9 cellular contexts compared by ENCODE assay signal in genomic region chr2:215982465-215982875, GRCh38. TPM values are rescaled to one million over a fixed set of nuclear protein-coding genes. Genes with fewer than 3 reads are reported as not detected.
DNase-seq lines count a peak whose midpoint lies in the region; ATAC-seq, FAIRE-seq and TF ChIP-seq lines count a peak whose summit lies in the region.
"Had no signal": no experiment of that assay in that cellular context is flagged by ENCODE, and none has a peak within 500 bp of the region (broad histone marks: within the 10 kb centered on the region; RNA-seq: fewer than 3 reads in every experiment).

No MANE protein-coding gene starts in this region.

- H3K9me3 ChIP-seq in small intestine (ENCODE audit: control insufficient read depth, low read depth) (no peaks in the 10 kb centered on the region), ovary (no peaks in the 10 kb centered on the region)

- intact Hi-C loops in ovary (cut with DNase I), result no loop called here

- no peak for TF ChIP-seq CTCF in ovary (IDR thresholded peaks at IDR 0.05)

- no peak overlapping the region for H3K4me3 Mint-ChIP-seq in activated T-cell treated with anti-CD3 and anti-CD28 coated beads, Interleukin-2, amount 50 U/mL, for 24 hours

- no peaks in the 10 kb centered on the region for H3K27me3 Mint-ChIP-seq in activated T-cell treated with anti-CD3 and anti-CD28 coated beads, Interleukin-2, amount 50 U/mL, for 24 hours

- H3K4me1 ChIP-seq in small intestine (ENCODE audit: control insufficient read depth in 2 of 2, insufficient read depth in 1 of 2, low read depth in 1 of 2, low read length in 1 of 2) (no peaks in the 10 kb centered on the region), ovary (ENCODE audit: insufficient read depth) (no peaks in the 10 kb centered on the region)

- H3K4me3 ChIP-seq in small intestine (ENCODE audit: low read depth in 1 of 2, low read length in 2 of 2) (no peak overlapping the region), ovary (no peak overlapping the region)

- peaks cover 44% of the 10 kb centered on the region for H3K4me1 Mint-ChIP-seq in activated T-cell treated with anti-CD3 and anti-CD28 coated beads, Interleukin-2, amount 50 U/mL, for 24 hours (ENCODE audit: low read depth)

- H3K27me3 ChIP-seq in small intestine (ENCODE audit: control insufficient read depth in 2 of 2, insufficient read depth in 2 of 2, low read length in 2 of 2) (no peaks in the 10 kb centered on the region), ovary (no peaks in the 10 kb centered on the region)

- H3K36me3 Mint-ChIP-seq in activated T-cell treated with anti-CD3 and anti-CD28 coated beads, Interleukin-2, amount 50 U/mL, for 24 hours (ENCODE audit: low read depth), result peaks cover 33% of the 10 kb centered on the region

- TF ChIP-seq EP300 in ovary (IDR thresholded peaks at IDR 0.05), result no peak

- no peak for FAIRE-seq in small intestine (lab: Jason Lieb, UNC)

- peaks cover 12% of the 10 kb centered on the region for H3K9me3 Mint-ChIP-seq in activated T-cell treated with anti-CD3 and anti-CD28 coated beads, Interleukin-2, amount 50 U/mL, for 24 hours

- H3K36me3 ChIP-seq in small intestine (ENCODE audit: control insufficient read depth in 2 of 2, insufficient read depth in 2 of 2, low read length in 2 of 2), result no peaks in the 10 kb centered on the region
- H3K36me3 ChIP-seq in ovary, result no peaks in the 10 kb centered on the region

- ATAC-seq in HG03066 (IDR thresholded peaks at IDR 0.05; ENCODE audit: low read depth, unreplicated experiment) (peak; percentile 43), GM18505 (IDR thresholded peaks at IDR 0.05; ENCODE audit: unreplicated experiment) (no peak)

- 67 to 73% (median 70%) methylated on average over 6 of the region's 6 CpGs for whole genome bisulfite sequencing in small intestine, 3 donors
- WGBS in ovary, 3 donors, result 85 to 88% (median 88%) methylated on average over 6 of the region's 6 CpGs

- no peak overlapping the region for H3K27ac ChIP-seq in small intestine (ENCODE audit: low read depth in 1 of 2, low read length in 1 of 2)
- no peak overlapping the region for H3K27ac ChIP-seq in ovary

- DNase-seq in activated T-cell treated with anti-CD3 and anti-CD28 coated beads, Interleukin-2, amount 50 U/mL, for 24 hours, result no peak
- no peak for DNase-seq in activated T-cell treated with anti-CD3 and anti-CD28 coated beads, Interleukin-2, amount 50 U/mL, for 1 hour
- peak; percentile 42 to 56 for DNase-seq in activated T-cell treated with anti-CD3 and anti-CD28 coated beads, Interleukin-2, amount 50 U/mL, for 48 hours
- DNase-seq in small intestine (peak; percentile 16), ovary (no peak), DMS79 treated with DMSO at 0.1 percent for 48 hours (lab: John Stamatoyannopoulos, UW) (no peak)
- DNase-seq: DND-41 had no signal

- peak overlapping the region; percentile 85 for H3K27ac Mint-ChIP-seq in activated T-cell treated with anti-CD3 and anti-CD28 coated beads, Interleukin-2, amount 50 U/mL, for 24 hours

- TF ChIP-seq POLR2A in ovary (IDR thresholded peaks at IDR 0.05) (no peak), GM18505 (IDR thresholded peaks at IDR 0.05; ENCODE audit: borderline replicate concordance, extremely low read depth, insufficient read depth, insufficient read length) (no peak)

RNA-seq across cellular contexts. Expression of gene MREG, which starts 30.9 kb away (rescaled TPM):
- polyA plus RNA-seq in small intestine (1 to 10 TPM; 1.9 to 6.9 (median 2.8) TPM), ovary (1 to 10 TPM in 1 of 2 donors, under 1 TPM in 1; 0.85 to 1.8 TPM)
- 1 to 10 TPM; 1.5 to 5.4 (median 2.2) TPM for total RNA-seq in ovary

Comparison
In these comparisons a context has a peak if more than half of its experiments do, and no peak if none do; other contexts are left out.
1. DNase-seq: peak in activated T-cell treated with anti-CD3 and anti-CD28 coated beads, Interleukin-2, amount 50 U/mL, for 48 hours (2 of 2) and small intestine (single experiment); none in activated T-cell treated with anti-CD3 and anti-CD28 coated beads, Interleukin-2, amount 50 U/mL, for 24 hours (single experiment), activated T-cell treated with anti-CD3 and anti-CD28 coated beads, Interleukin-2, amount 50 U/mL, for 1 hour (single experiment), ovary (0 of 5) and DMS79 treated with DMSO at 0.1 percent for 48 hours (single experiment).